19 cellular contexts compared by ENCODE assay signal in the genomic region with DNA sequence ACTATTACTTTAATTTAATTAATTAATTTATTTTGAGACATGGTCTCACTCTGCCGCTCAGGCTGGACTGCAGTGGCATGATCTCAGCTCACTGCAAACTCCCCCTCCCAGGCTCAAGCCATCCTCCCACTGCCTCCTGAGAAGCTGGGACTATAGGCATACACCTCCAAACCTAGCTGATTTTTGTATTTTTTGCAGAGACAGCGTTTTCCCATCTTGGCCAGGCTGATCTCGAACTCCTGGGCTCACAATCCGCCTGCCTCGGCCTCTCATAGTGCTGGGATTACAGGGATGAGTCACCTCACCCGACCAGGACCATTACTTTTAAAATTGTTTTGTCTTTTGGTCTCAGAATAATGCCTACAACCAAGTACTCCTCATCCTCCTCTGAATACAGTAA.
"Had no signal": no experiment of that assay in that cellular context is flagged by ENCODE, and none has a peak within 500 bp of the region (broad histone marks: within the 10 kb centered on the region; RNA-seq: fewer than 3 reads in every experiment).

No MANE protein-coding gene starts in this region.

- H3K4me3 Mint-ChIP-seq: naive thymus-derived CD4-positive, alpha-beta T cell; stimulated activated naive B cell treated with anti-CD40 and anti-IgM and Interleukin-4, amounts not matched to agents 10 μg/mL and 1 μg/mL and 100 μg/mL, for 72 hours; stimulated activated naive CD8-positive, alpha-beta T cell treated with anti-CD3 and anti-CD28 coated beads, Interleukin-15, amount 100 ng/mL, for 72 hours had no signal

- H2AFZ ChIP-seq: hepatocyte had no signal

- H3K4me3 ChIP-seq: colonic mucosa, hepatocyte, psoas muscle, sigmoid colon, skin epidermis, testis, tibial nerve had no signal

- H3K27ac ChIP-seq: colonic mucosa, hepatocyte, neutrophil, psoas muscle, sigmoid colon, skin epidermis, testis, tibial nerve had no signal

- ATAC-seq: left cardiac atrium; naive thymus-derived CD4-positive, alpha-beta T cell; psoas muscle; stimulated activated naive B cell treated with anti-CD40 and anti-IgM and Interleukin-4, amounts not matched to agents 10 μg/mL and 1 μg/mL and 100 μg/mL, for 72 hours; stimulated activated naive CD8-positive, alpha-beta T cell treated with anti-CD3 and anti-CD28 coated beads, Interleukin-15, amount 100 ng/mL, for 72 hours had no signal

- H3K27ac Mint-ChIP-seq: stimulated activated naive B cell treated with anti-CD40 and anti-IgM and Interleukin-4, amounts not matched to agents 10 μg/mL and 1 μg/mL and 100 μg/mL, for 72 hours had no signal

- H3K4me1 Mint-ChIP-seq: stimulated activated naive CD8-positive, alpha-beta T cell treated with anti-CD3 and anti-CD28 coated beads, Interleukin-15, amount 100 ng/mL, for 72 hours had no signal

- DNase-seq: colonic mucosa; dermis blood vessel endothelial cell; erythroblast; foreskin melanocyte; head of caudate nucleus; kidney; left cardiac atrium; naive thymus-derived CD4-positive, alpha-beta T cell; psoas muscle; sigmoid colon; stimulated activated CD4-positive, alpha-beta T cell treated with anti-CD3 and anti-CD28 coated beads, Interleukin-2, amount 100 ng/mL, for 24 hours; stimulated activated CD4-positive, alpha-beta T cell treated with anti-CD3 and anti-CD28 coated beads, Interleukin-4, amount 100 ng/mL, for 4 hours; stimulated activated naive B cell treated with anti-CD40 and anti-IgM and Interleukin-4, amounts not matched to agents 10 μg/mL and 1 μg/mL and 100 μg/mL, for 72 hours; stimulated activated naive CD8-positive, alpha-beta T cell treated with anti-CD3 and anti-CD28 coated beads, Interleukin-15, amount 100 ng/mL, for 72 hours; testis had no signal

- FAIRE-seq: kidney had no signal

- H3K4me1 ChIP-seq: colonic mucosa, psoas muscle, sigmoid colon, testis, tibial nerve had no signal

- H3K27me3 Mint-ChIP-seq: naive thymus-derived CD4-positive, alpha-beta T cell; stimulated activated naive B cell treated with anti-CD40 and anti-IgM and Interleukin-4, amounts not matched to agents 10 μg/mL and 1 μg/mL and 100 μg/mL, for 72 hours; stimulated activated naive CD8-positive, alpha-beta T cell treated with anti-CD3 and anti-CD28 coated beads, Interleukin-15, amount 100 ng/mL, for 72 hours had no signal

- H3K9me3 ChIP-seq: colonic mucosa, neutrophil, psoas muscle, sigmoid colon, testis, tibial nerve had no signal

- H3K4me2 ChIP-seq: hepatocyte had no signal

- H3K27me3 ChIP-seq: colonic mucosa, hepatocyte, neutrophil, sigmoid colon, testis, tibial nerve had no signal

- H3K9me3 Mint-ChIP-seq: naive thymus-derived CD4-positive, alpha-beta T cell; stimulated activated naive B cell treated with anti-CD40 and anti-IgM and Interleukin-4, amounts not matched to agents 10 μg/mL and 1 μg/mL and 100 μg/mL, for 72 hours; stimulated activated naive CD8-positive, alpha-beta T cell treated with anti-CD3 and anti-CD28 coated beads, Interleukin-15, amount 100 ng/mL, for 72 hours had no signal
